Comparison of ENCODE assay signal across 23 cellular contexts in the genomic region with DNA sequence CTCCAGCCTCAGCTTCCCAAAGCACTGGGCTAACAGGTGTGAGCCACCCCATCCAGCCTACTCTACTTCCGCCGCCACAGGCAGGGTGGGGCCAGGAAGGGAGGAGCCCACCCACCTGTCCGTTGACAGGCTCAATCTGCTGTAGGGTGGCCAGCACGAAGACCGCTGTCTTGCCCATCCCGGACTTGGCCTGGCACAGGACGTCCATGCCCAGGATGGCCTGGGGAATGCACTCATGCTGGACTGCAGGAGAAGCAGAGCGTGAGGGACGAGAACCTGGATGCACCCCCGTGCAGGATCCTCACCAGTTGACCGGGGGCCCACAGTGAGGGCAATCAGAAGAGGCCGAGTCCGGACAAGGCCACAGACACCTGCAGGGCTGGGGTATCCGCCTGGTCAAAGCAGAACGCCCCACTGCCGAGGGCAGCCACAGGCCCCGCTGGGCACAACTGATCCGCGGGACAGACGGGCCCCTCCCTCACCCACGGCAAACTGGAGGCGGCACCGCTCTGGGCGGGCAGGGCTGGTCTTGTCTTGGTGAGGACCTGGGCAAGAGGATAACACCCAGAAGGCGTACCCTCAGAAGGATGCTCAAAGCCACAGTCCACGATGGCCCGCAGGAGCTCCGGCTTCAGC. TPM values are rescaled to one million over a fixed set of nuclear protein-coding genes. Genes with fewer than 3 reads are reported as not detected.
DNase-seq lines count a peak whose midpoint lies in the region; ATAC-seq and TF ChIP-seq lines count a peak whose summit lies in the region.
"Had no signal": no experiment of that assay in that cellular context is flagged by ENCODE, and none has a peak within 500 bp of the region (broad histone marks: within the 10 kb centered on the region; RNA-seq: fewer than 3 reads in every experiment).

No MANE protein-coding gene starts in this region.

- intact Hi-C loops in natural killer cell (cut with micrococcal nuclease): no loop called here

- TF ChIP-seq CTCF in DND-41 (IDR thresholded peaks at IDR 0.05; ENCODE audit: borderline replicate concordance, extremely low read depth, low read length, poor library complexity, severe bottlenecking) (no peak), natural killer cell (IDR thresholded peaks at IDR 0.05) (no peak)

- H3K4me3 ChIP-seq in CD4-positive, CD25-positive, alpha-beta regulatory T cell (ENCODE audit: low read depth, low read length): no peak overlapping the region
- no peak overlapping the region for H3K4me3 ChIP-seq in DND-41 (ENCODE audit: low read depth in 1 of 2, low read length in 2 of 2)
- H3K4me3 ChIP-seq: body of pancreas, esophagus squamous epithelium, gastroesophageal sphincter, sigmoid colon, thyroid gland had no signal

- no peaks in the 10 kb centered on the region for H3K9me3 ChIP-seq in CD4-positive, CD25-positive, alpha-beta regulatory T cell (ENCODE audit: control insufficient read depth in 2 of 2, low read length in 2 of 2)
- H3K9me3 ChIP-seq in DND-41 (ENCODE audit: insufficient read depth, low read length, severe bottlenecking): no peaks in the 10 kb centered on the region
- H3K9me3 ChIP-seq: body of pancreas, esophagus squamous epithelium, gastroesophageal sphincter, sigmoid colon, thyroid gland had no signal

- peaks cover 37% of the 10 kb centered on the region for H3K36me3 Mint-ChIP-seq in CD4-positive, CD25-positive, alpha-beta regulatory T cell
- peaks cover 8% of the 10 kb centered on the region for H3K36me3 Mint-ChIP-seq in activated naive CD8-positive, alpha-beta T cell
- H3K36me3 Mint-ChIP-seq in natural killer cell: no peaks in the 10 kb centered on the region

- peaks cover 100% of the 10 kb centered on the region for H4K20me1 ChIP-seq in DND-41 (ENCODE audit: insufficient read depth, low read length)

- peaks cover 60% of the 10 kb centered on the region for H3K36me3 ChIP-seq in CD4-positive, CD25-positive, alpha-beta regulatory T cell (ENCODE audit: control insufficient read depth, insufficient read depth, low read length)
- H3K36me3 ChIP-seq in DND-41 (ENCODE audit: insufficient read depth, low read length): peaks cover 94% of the 10 kb centered on the region

- no peaks in the 10 kb centered on the region for H3K27me3 ChIP-seq in CD4-positive, CD25-positive, alpha-beta regulatory T cell (ENCODE audit: control insufficient read depth, insufficient read depth, low read length)
- no peaks in the 10 kb centered on the region for H3K27me3 ChIP-seq in DND-41 (ENCODE audit: insufficient read depth, low read length, poor library complexity)
- H3K27me3 ChIP-seq: body of pancreas, esophagus squamous epithelium, gastroesophageal sphincter, sigmoid colon, thyroid gland had no signal

- H3K27ac Mint-ChIP-seq in CD4-positive, CD25-positive, alpha-beta regulatory T cell: no peak overlapping the region
- H3K27ac Mint-ChIP-seq in activated naive CD8-positive, alpha-beta T cell: no peak overlapping the region
- H3K27ac Mint-ChIP-seq in natural killer cell: peak overlapping the region; percentile 92

- no peaks in the 10 kb centered on the region for H3K27me3 Mint-ChIP-seq in CD4-positive, CD25-positive, alpha-beta regulatory T cell
- no peaks in the 10 kb centered on the region for H3K27me3 Mint-ChIP-seq in activated naive CD8-positive, alpha-beta T cell
- H3K27me3 Mint-ChIP-seq in natural killer cell (ENCODE audit: low read depth in 2 of 2): no peaks in the 10 kb centered on the region
- H3K27me3 Mint-ChIP-seq: activated CD4-positive, alpha-beta T cell treated with anti-CD3 and anti-CD28 coated beads for 36 hours; naive B cell had no signal

- peak overlapping the region; percentile 33 for H3K27ac ChIP-seq in CD4-positive, CD25-positive, alpha-beta regulatory T cell (ENCODE audit: insufficient read depth, low read length, poor library complexity, severe bottlenecking)
- no peak overlapping the region for H3K27ac ChIP-seq in DND-41 (ENCODE audit: low read length)
- H3K27ac ChIP-seq: body of pancreas, sigmoid colon, thyroid gland had no signal

- DNase-seq in CD4-positive, CD25-positive, alpha-beta regulatory T cell: no peak
- DNase-seq in DND-41: no peak
- DNase-seq in natural killer cell: peak; percentile 38
- no peak for DNase-seq in NCI-H226
- DNase-seq: activated CD4-positive, alpha-beta T cell treated with anti-CD3 and anti-CD28 coated beads for 36 hours; activated CD8-positive, alpha-beta memory T cell treated with anti-CD3 and anti-CD28 coated beads, Interleukin-2, amount 50 U/mL, for 4 hours; body of pancreas; esophagus squamous epithelium; mesenchymal stem cell; MM.1S; naive B cell; NCI-H1436 treated with DMSO at 0.1 percent for 48 hours; NCI-H2171; NCI-H526; OCI-M1; SHP77; sigmoid colon; stimulated activated naive CD4-positive, alpha-beta T cell; thyroid gland had no signal

- peaks cover 0 to 2% (median 0%) of the 10 kb centered on the region in 7 donors for H3K9me3 Mint-ChIP-seq in CD4-positive, CD25-positive, alpha-beta regulatory T cell
- H3K9me3 Mint-ChIP-seq in activated naive CD8-positive, alpha-beta T cell (ENCODE audit: low read depth): no peaks in the 10 kb centered on the region
- H3K9me3 Mint-ChIP-seq in natural killer cell: no peaks in the 10 kb centered on the region
- H3K9me3 Mint-ChIP-seq: naive B cell had no signal

- peaks cover 4 to 72% (median 33%) of the 10 kb centered on the region in 4 donors for H3K4me1 Mint-ChIP-seq in CD4-positive, CD25-positive, alpha-beta regulatory T cell
- H3K4me1 Mint-ChIP-seq in activated naive CD8-positive, alpha-beta T cell (ENCODE audit: low read depth): peaks cover 44% of the 10 kb centered on the region
- peaks cover 57 to 74% of the 10 kb centered on the region in 2 donors for H3K4me1 Mint-ChIP-seq in natural killer cell

- H3K4me2 ChIP-seq in DND-41 (ENCODE audit: insufficient read depth, low read length): peak overlapping the region; percentile 22; the same call in 1 of the 2 replicates

- ATAC-seq in CD4-positive, CD25-positive, alpha-beta regulatory T cell (ENCODE audit: low read depth in 2 of 2): no peak
- ATAC-seq in DND-41 (ENCODE audit: insufficient read depth, low read depth) (no peak), natural killer cell (no peak), HG02973 (IDR thresholded peaks at IDR 0.05; ENCODE audit: unreplicated experiment) (no peak), GM19455 (IDR thresholded peaks at IDR 0.05; ENCODE audit: unreplicated experiment) (no peak)
- ATAC-seq: activated CD4-positive, alpha-beta T cell treated with anti-CD3 and anti-CD28 coated beads for 36 hours; body of pancreas; gastroesophageal sphincter had no signal

- H3K79me2 ChIP-seq in DND-41 (ENCODE audit: insufficient read depth, low read length): peaks cover 79% of the 10 kb centered on the region

- H3K4me3 Mint-ChIP-seq in CD4-positive, CD25-positive, alpha-beta regulatory T cell: no peak overlapping the region
- peak overlapping the region; percentile 47 for H3K4me3 Mint-ChIP-seq in activated naive CD8-positive, alpha-beta T cell
- peak overlapping the region; percentile 59 for H3K4me3 Mint-ChIP-seq in natural killer cell
- H3K4me3 Mint-ChIP-seq: activated CD4-positive, alpha-beta T cell treated with anti-CD3 and anti-CD28 coated beads for 36 hours had no signal

- peaks cover 68% of the 10 kb centered on the region for H3K4me1 ChIP-seq in CD4-positive, CD25-positive, alpha-beta regulatory T cell (ENCODE audit: control insufficient read depth, insufficient read depth, low read length, poor library complexity, severe bottlenecking)
- H3K4me1 ChIP-seq in DND-41 (ENCODE audit: insufficient read depth, low read length): peaks cover 35% of the 10 kb centered on the region

- H2AFZ ChIP-seq in DND-41 (ENCODE audit: low read depth, low read length): no peak overlapping the region

- no peak overlapping the region for H3K9ac ChIP-seq in DND-41 (ENCODE audit: low read depth, low read length)

RNA-seq across cellular contexts. Expression of gene DDX39A, which starts 6.6 kb away (rescaled TPM):
- total RNA-seq in CD4-positive, CD25-positive, alpha-beta regulatory T cell: 232 TPM
- 100 to 1,000 TPM; 110 to 150 (median 125) TPM for polyA plus RNA-seq in CD4-positive, CD25-positive, alpha-beta regulatory T cell
- total RNA-seq in natural killer cell: 100 to 1,000 TPM; 397 to 569 (median 557) TPM

RNA-seq across cellular contexts. Expression of gene PKN1, which starts 20.6 kb away (rescaled TPM):
- 151 TPM for total RNA-seq in CD4-positive, CD25-positive, alpha-beta regulatory T cell
- polyA plus RNA-seq in CD4-positive, CD25-positive, alpha-beta regulatory T cell: 10 to 100 TPM; 43.2 to 61.7 (median 52.1) TPM
- total RNA-seq in natural killer cell: 100 to 1,000 TPM; 323 to 351 (median 350) TPM

RNA-seq across cellular contexts. Expression of gene ADGRE5, which starts 31.3 kb away (rescaled TPM):
- total RNA-seq in CD4-positive, CD25-positive, alpha-beta regulatory T cell: 670 TPM
- polyA plus RNA-seq in CD4-positive, CD25-positive, alpha-beta regulatory T cell: 100 to 1,000 TPM; 122 to 174 (median 144) TPM
- total RNA-seq in natural killer cell: 1,000 to 10,000 TPM; 1,036 to 1,703 (median 1,382) TPM

Comparison
In these comparisons a context has a peak if more than half of its experiments do, and no peak if none do; other contexts are left out.
1. H3K27ac Mint-ChIP-seq: peak in natural killer cell (2 of 2); none in CD4-positive, CD25-positive, alpha-beta regulatory T cell (0 of 3) and activated naive CD8-positive, alpha-beta T cell (single experiment).
2. H3K4me3 Mint-ChIP-seq: peak in activated naive CD8-positive, alpha-beta T cell (single experiment) and natural killer cell (single experiment); none in CD4-positive, CD25-positive, alpha-beta regulatory T cell (0 of 4).